ENCODE assay signal across 9 cellular contexts in the genomic region with DNA sequence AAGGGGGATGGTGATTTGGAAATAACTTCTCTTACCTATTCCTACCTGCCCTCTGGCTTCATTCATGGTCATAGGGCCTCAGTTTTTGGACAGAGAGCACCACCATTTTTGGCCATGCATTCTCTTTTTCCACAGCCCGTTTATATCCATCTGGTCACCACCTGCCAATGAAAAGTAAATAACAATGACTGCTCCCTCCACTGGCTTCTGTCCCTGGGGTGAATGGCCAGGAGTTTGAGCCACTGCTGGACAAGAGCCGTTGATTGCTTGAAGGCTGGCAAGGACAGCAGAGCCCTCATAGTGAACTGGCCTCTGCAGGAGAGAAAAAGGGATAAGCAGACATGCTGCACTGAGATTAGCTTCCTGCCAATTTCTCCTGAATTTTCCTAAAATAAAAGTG.
"Had no signal": no experiment of that assay in that cellular context is flagged by ENCODE, and none has a peak within 500 bp of the region (broad histone marks: within the 10 kb centered on the region; RNA-seq: fewer than 3 reads in every experiment).

No MANE protein-coding gene starts in this region.

- H3K27ac ChIP-seq: foreskin keratinocyte, skin epidermis, stomach, thoracic aorta had no signal

- H3K9me3 ChIP-seq: stomach, thoracic aorta had no signal

- H3K4me3 ChIP-seq: skin epidermis, stomach, thoracic aorta had no signal

- H3K36me3 ChIP-seq: stomach, thoracic aorta had no signal

- H3K4me1 ChIP-seq: foreskin keratinocyte had no signal

- ATAC-seq: activated CD4-positive, CD25-positive, alpha-beta regulatory T cell treated with anti-CD3 and anti-CD28 coated beads, Interleukin-2, amount 50 U/mL, for 24 hours; activated naive CD4-positive, alpha-beta T cell treated with anti-CD3 and anti-CD28 coated beads, Interleukin-2, amount 50 U/mL, for 72 hours; foreskin keratinocyte had no signal

- DNase-seq: foreskin keratinocyte; kidney; stimulated activated CD4-positive, alpha-beta T cell treated with anti-CD3 and anti-CD28 coated beads, Interleukin-4, amount 100 ng/mL, for 4 hours; stomach; T-helper 2 cell had no signal

- H3K27me3 ChIP-seq: foreskin keratinocyte, stomach had no signal
